9 cellular contexts compared by ENCODE assay signal in the genomic region with DNA sequence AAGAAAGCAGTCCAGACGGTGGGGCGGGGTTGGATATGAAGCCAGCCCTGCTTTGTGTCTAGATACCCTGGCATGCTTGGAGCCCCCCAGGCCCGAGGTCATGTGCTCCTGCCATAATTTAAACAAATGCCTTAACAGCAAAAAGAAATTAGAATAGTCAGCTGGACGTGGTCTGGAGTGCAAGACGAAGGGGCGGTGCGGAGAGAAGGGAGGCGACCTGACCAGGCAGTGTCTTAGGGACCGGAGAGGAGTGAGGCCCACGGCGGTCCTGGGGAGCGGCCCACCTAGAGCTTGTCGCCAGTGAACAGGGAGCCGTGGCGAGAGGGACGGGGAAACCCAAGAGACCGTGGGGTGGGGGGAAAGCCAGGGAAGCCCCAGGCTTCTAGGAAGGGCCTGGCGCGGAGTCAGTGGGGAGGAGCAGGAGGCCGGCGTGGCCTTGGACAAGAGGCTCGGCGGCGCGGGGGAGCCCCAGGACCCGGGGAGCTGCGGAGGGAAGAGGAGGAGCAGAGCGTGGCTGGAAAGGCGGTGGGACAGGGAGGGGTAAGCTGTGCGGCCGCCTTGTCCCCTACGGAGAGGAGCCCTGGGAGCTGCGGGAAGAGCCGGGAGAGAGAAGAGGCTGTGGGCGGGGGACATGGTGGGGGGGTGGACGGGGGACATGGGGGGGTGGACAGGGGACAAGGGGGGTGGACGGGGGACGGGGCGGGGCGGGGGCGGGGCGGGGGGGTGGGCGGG.
DNase-seq lines count a peak whose midpoint lies in the region; ATAC-seq and TF ChIP-seq lines count a peak whose summit lies in the region.
"Had no signal": no experiment of that assay in that cellular context is flagged by ENCODE, and none has a peak within 500 bp of the region (broad histone marks: within the 10 kb centered on the region; RNA-seq: fewer than 3 reads in every experiment).

No MANE protein-coding gene starts in this region.

- H4K20me1 ChIP-seq in GM23338 (replicated peaks; ENCODE audit: insufficient read depth) = no peaks in the 10 kb centered on the region

- H3F3A ChIP-seq in GM23338 (replicated peaks; ENCODE audit: low read depth) = no peaks in the 10 kb centered on the region; the same call in 1 of the 2 replicates

- peaks cover 33% of the 10 kb centered on the region for H3K27me3 Mint-ChIP-seq in GM23338 (ENCODE audit: insufficient read depth, low read depth, poor library complexity)

- H3K27ac Mint-ChIP-seq in GM23338 = no peak overlapping the region

- DNase-seq in GM23338 (ENCODE audit: low spot score) (peak; percentile 86), NCI-H526 treated with DMSO at 0.1 percent for 48 hours (lab: John Stamatoyannopoulos, UW) (peak; percentile 80), retina (peak; percentile 88), BE2C (no peak)
- DNase-seq: MG63, SW 1271 had no signal

- H3K4me1 ChIP-seq in GM23338 (ENCODE audit: insufficient read depth) (no peaks in the 10 kb centered on the region), BE2C (no peaks in the 10 kb centered on the region)

- no peaks in the 10 kb centered on the region for H3K36me3 Mint-ChIP-seq in GM23338 (ENCODE audit: low read depth)

- peak overlapping the region; percentile 62 for H3K4me3 Mint-ChIP-seq in GM23338

- no peak overlapping the region for H3K27ac ChIP-seq in GM23338 (ENCODE audit: low read depth)

- H3K9me3 ChIP-seq in BE2C = no peaks in the 10 kb centered on the region; the same call in 1 of the 2 replicates
- H3K9me3 ChIP-seq: MG63 had no signal

- ATAC-seq in GM23338 (peak; percentile 90), GM18498 (IDR thresholded peaks at IDR 0.05; ENCODE audit: unreplicated experiment) (no peak), GM19023 (IDR thresholded peaks at IDR 0.05; ENCODE audit: unreplicated experiment) (no peak)

- H3K4me3 ChIP-seq in GM23338 = peak overlapping the region; percentile 57
- H3K4me3 ChIP-seq in iPS-11a (ENCODE audit: low read depth, low read length) = peak overlapping the region; percentile 20
- H3K4me3 ChIP-seq in BE2C (ENCODE audit: low read depth, low read length) = no peak overlapping the region
- H3K4me3 ChIP-seq: MG63 had no signal

- H3K4me2 ChIP-seq in GM23338 = peak overlapping the region; percentile 84

- H3K4me1 Mint-ChIP-seq in GM23338 = peaks cover 11% of the 10 kb centered on the region

- H3K36me3 ChIP-seq in GM23338 (ENCODE audit: insufficient read depth) (no peaks in the 10 kb centered on the region), BE2C (no peaks in the 10 kb centered on the region)
- H3K36me3 ChIP-seq: MG63 had no signal

- H3K9me2 ChIP-seq in GM23338 (ENCODE audit: insufficient read depth) = no peaks in the 10 kb centered on the region

- no peak for TF ChIP-seq CTCF in GM23338 (conservative IDR thresholded peaks at IDR 0.05; ENCODE audit: low read depth in 2 of 2)
- TF ChIP-seq CTCF in BE2C (IDR thresholded peaks at IDR 0.05; ENCODE audit: low read depth, low read length) = no peak

- no peaks in the 10 kb centered on the region for H3K79me2 ChIP-seq in GM23338 (replicated peaks; ENCODE audit: insufficient read depth)

- H2AFZ ChIP-seq in GM23338 = peak overlapping the region; percentile 92

- peaks cover 37% of the 10 kb centered on the region for H3K27me3 ChIP-seq in GM23338 (ENCODE audit: insufficient read depth)
- no peaks in the 10 kb centered on the region; the same call in 1 of the 2 replicates for H3K27me3 ChIP-seq in BE2C

- peaks cover 2% of the 10 kb centered on the region; the same call in 1 of the 3 replicates for H3K9me3 Mint-ChIP-seq in GM23338

TF ChIP-seq in GM23338, 12 proteins besides CTCF, POLR2A, EP300 and RAD21 (continues in another document):
- TF ChIP-seq, protein P1, sequence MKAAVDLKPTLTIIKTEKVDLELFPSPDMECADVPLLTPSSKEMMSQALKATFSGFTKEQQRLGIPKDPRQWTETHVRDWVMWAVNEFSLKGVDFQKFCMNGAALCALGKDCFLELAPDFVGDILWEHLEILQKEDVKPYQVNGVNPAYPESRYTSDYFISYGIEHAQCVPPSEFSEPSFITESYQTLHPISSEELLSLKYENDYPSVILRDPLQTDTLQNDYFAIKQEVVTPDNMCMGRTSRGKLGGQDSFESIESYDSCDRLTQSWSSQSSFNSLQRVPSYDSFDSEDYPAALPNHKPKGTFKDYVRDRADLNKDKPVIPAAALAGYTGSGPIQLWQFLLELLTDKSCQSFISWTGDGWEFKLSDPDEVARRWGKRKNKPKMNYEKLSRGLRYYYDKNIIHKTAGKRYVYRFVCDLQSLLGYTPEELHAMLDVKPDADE (IDR thresholded peaks at IDR 0.05) = no peak
- no peak for TF ChIP-seq ZNF331 (CRISPR knock-in tag; IDR thresholded peaks at IDR 0.05; ENCODE audit: low read depth)
- TF ChIP-seq CREB1 (CRISPR knock-in tag; IDR thresholded peaks at IDR 0.05; ENCODE audit: low read depth) = no peak
- no peak for TF ChIP-seq ZNF114 (CRISPR knock-in tag; IDR thresholded peaks at IDR 0.05)
- no peak for TF ChIP-seq NANOG (IDR thresholded peaks at IDR 0.05; ENCODE audit: borderline replicate concordance)
- no peak for TF ChIP-seq POLR2AphosphoS5 (IDR thresholded peaks at IDR 0.05; ENCODE audit: low read depth)
- no peak for TF ChIP-seq EZH2 (IDR thresholded peaks at IDR 0.05; ENCODE audit: low read depth, unreplicated experiment)
- TF ChIP-seq JUNB (IDR thresholded peaks at IDR 0.05; ENCODE audit: unreplicated experiment) = no peak
- TF ChIP-seq, protein P2, sequence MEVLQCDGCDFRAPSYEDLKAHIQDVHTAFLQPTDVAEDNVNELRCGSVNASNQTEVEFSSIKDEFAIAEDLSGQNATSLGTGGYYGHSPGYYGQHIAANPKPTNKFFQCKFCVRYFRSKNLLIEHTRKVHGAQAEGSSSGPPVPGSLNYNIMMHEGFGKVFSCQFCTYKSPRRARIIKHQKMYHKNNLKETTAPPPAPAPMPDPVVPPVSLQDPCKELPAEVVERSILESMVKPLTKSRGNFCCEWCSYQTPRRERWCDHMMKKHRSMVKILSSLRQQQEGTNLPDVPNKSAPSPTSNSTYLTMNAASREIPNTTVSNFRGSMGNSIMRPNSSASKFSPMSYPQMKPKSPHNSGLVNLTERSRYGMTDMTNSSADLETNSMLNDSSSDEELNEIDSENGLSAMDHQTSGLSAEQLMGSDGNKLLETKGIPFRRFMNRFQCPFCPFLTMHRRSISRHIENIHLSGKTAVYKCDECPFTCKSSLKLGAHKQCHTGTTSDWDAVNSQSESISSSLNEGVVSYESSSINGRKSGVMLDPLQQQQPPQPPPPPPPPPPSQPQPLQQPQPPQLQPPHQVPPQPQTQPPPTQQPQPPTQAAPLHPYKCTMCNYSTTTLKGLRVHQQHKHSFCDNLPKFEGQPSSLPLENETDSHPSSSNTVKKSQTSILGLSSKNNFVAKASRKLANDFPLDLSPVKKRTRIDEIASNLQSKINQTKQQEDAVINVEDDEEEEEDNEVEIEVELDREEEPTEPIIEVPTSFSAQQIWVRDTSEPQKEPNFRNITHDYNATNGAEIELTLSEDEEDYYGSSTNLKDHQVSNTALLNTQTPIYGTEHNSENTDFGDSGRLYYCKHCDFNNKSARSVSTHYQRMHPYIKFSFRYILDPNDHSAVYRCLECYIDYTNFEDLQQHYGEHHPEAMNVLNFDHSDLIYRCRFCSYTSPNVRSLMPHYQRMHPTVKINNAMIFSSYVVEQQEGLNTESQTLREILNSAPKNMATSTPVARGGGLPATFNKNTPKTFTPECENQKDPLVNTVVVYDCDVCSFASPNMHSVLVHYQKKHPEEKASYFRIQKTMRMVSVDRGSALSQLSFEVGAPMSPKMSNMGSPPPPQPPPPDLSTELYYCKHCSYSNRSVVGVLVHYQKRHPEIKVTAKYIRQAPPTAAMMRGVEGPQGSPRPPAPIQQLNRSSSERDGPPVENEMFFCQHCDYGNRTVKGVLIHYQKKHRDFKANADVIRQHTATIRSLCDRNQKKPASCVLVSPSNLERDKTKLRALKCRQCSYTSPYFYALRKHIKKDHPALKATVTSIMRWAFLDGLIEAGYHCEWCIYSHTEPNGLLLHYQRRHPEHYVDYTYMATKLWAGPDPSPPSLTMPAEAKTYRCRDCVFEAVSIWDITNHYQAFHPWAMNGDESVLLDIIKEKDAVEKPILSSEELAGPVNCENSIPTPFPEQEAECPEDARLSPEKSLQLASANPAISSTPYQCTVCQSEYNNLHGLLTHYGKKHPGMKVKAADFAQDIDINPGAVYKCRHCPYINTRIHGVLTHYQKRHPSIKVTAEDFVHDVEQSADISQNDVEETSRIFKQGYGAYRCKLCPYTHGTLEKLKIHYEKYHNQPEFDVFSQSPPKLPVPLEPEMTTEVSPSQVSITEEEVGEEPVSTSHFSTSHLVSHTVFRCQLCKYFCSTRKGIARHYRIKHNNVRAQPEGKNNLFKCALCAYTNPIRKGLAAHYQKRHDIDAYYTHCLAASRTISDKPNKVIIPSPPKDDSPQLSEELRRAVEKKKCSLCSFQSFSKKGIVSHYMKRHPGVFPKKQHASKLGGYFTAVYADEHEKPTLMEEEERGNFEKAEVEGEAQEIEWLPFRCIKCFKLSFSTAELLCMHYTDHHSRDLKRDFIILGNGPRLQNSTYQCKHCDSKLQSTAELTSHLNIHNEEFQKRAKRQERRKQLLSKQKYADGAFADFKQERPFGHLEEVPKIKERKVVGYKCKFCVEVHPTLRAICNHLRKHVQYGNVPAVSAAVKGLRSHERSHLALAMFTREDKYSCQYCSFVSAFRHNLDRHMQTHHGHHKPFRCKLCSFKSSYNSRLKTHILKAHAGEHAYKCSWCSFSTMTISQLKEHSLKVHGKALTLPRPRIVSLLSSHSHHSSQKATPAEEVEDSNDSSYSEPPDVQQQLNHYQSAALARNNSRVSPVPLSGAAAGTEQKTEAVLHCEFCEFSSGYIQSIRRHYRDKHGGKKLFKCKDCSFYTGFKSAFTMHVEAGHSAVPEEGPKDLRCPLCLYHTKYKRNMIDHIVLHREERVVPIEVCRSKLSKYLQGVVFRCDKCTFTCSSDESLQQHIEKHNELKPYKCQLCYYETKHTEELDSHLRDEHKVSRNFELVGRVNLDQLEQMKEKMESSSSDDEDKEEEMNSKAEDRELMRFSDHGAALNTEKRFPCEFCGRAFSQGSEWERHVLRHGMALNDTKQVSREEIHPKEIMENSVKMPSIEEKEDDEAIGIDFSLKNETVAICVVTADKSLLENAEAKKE (CRISPR knock-in tag; IDR thresholded peaks at IDR 0.05) = no peak
- no peak for TF ChIP-seq STAT1 (IDR thresholded peaks at IDR 0.05; ENCODE audit: unreplicated experiment)
